Comparison of ENCODE assay signal across 8 cellular contexts in genomic region chr9:134066923-134067851, GRCh38. TPM values are rescaled to one million over a fixed set of nuclear protein-coding genes. Genes with fewer than 3 reads are reported as not detected.
DNase-seq lines count a peak whose midpoint lies in the region; ATAC-seq and TF ChIP-seq lines count a peak whose summit lies in the region.

No MANE protein-coding gene starts in this region.

- H3K4me3 ChIP-seq in DOHH2 (ENCODE audit: low read length) (peak overlapping the region; percentile 91), LNCaP clone FGC (ENCODE audit: low read depth, low read length) (peak overlapping the region; percentile 88), esophagus squamous epithelium (peak overlapping the region; percentile 59 to 99 (median 92))

- peaks cover 50% of the 10 kb centered on the region for H3K79me2 ChIP-seq in DOHH2 (ENCODE audit: control insufficient read depth, low read length)

- no peaks in the 10 kb centered on the region for H3K36me3 Mint-ChIP-seq in nephron (ENCODE audit: low read depth)

- WGBS in esophagus squamous epithelium, 2 donors: 2 to 3% methylated on average over 6 to 25 of the region's 125 CpGs

- peak overlapping the region; percentile 56 for H3K27ac ChIP-seq in DOHH2 (ENCODE audit: low read depth, low read length)
- peak overlapping the region; percentile 78 to 100 (median 94) for H3K27ac ChIP-seq in esophagus squamous epithelium

- DNase-seq in LNCaP clone FGC (ENCODE audit: low read depth): no peak
- DNase-seq in activated CD8-positive, alpha-beta memory T cell treated with anti-CD3 and anti-CD28 coated beads, Interleukin-2, amount 50 U/mL, for 48 hours: peak; percentile 71
- no peak for DNase-seq in esophagus squamous epithelium (lab: John Stamatoyannopoulos, UW)
- DNase-seq in NCI-H2107 treated with DMSO at 0.1 percent for 48 hours (lab: John Stamatoyannopoulos, UW; ENCODE audit: unreplicated experiment): no peak

- H3K9me3 Mint-ChIP-seq in nephron: peaks cover 5% of the 10 kb centered on the region

- TF ChIP-seq CTCF in DOHH2 (IDR thresholded peaks at IDR 0.05; ENCODE audit: low read depth, low read length, poor library complexity, severe bottlenecking) (no peak), LNCaP clone FGC (IDR thresholded peaks at IDR 0.05; ENCODE audit: control insufficient read depth, extremely low read depth, insufficient read depth) (no peak), esophagus squamous epithelium (IDR thresholded peaks at IDR 0.05) (no peak), nephron (IDR thresholded peaks at IDR 0.05; ENCODE audit: unreplicated experiment in 3 of 3) (no peak)

- H3K4me1 Mint-ChIP-seq in nephron: peaks cover 36% of the 10 kb centered on the region

- H4K20me1 ChIP-seq in DOHH2 (ENCODE audit: control insufficient read depth, insufficient read depth, low read depth, low read length): peaks cover 7% of the 10 kb centered on the region

- peaks cover 25% of the 10 kb centered on the region for H3K27me3 Mint-ChIP-seq in nephron (ENCODE audit: low read depth)

- peak overlapping the region; percentile 92 to 96 (median 94) for H3K4me3 Mint-ChIP-seq in nephron

- peaks cover 20% of the 10 kb centered on the region for H3K4me1 ChIP-seq in DOHH2 (ENCODE audit: control insufficient read depth, low read length)
- H3K4me1 ChIP-seq in esophagus squamous epithelium: peaks cover 26 to 59% (median 32%) of the 10 kb centered on the region in 3 donors

- H3K36me3 ChIP-seq in DOHH2 (ENCODE audit: control insufficient read depth, low read length) (peaks cover 7% of the 10 kb centered on the region), esophagus squamous epithelium (no peaks in the 10 kb centered on the region)

- intact Hi-C loops in esophagus squamous epithelium (cut with DNase I): no loop called here

- no peaks in the 10 kb centered on the region for H3F3A ChIP-seq in DOHH2 (ENCODE audit: control insufficient read depth, insufficient read depth)

- H3K27ac Mint-ChIP-seq in nephron: peak overlapping the region; percentile 92 to 98 (median 97)

- peak; percentile 21 for ATAC-seq in GM21529 (IDR thresholded peaks at IDR 0.05; ENCODE audit: unreplicated experiment)
- ATAC-seq in HG02763 (IDR thresholded peaks at IDR 0.05; ENCODE audit: unreplicated experiment): no peak

- H3K4me2 ChIP-seq in DOHH2 (ENCODE audit: low read length): peak overlapping the region; percentile 91

- H3K9me3 ChIP-seq in DOHH2 (ENCODE audit: control insufficient read depth, insufficient read depth, low read length) (no peaks in the 10 kb centered on the region), esophagus squamous epithelium (no peaks in the 10 kb centered on the region)

- H3K9me2 ChIP-seq in DOHH2 (replicated peaks; ENCODE audit: control insufficient read depth, low read length): no peaks in the 10 kb centered on the region

- TF ChIP-seq POLR2A in esophagus squamous epithelium (IDR thresholded peaks at IDR 0.05): no peak

- H3K27me3 ChIP-seq in DOHH2 (ENCODE audit: control insufficient read depth, low read length): peaks cover 27% of the 10 kb centered on the region
- peaks cover 0 to 20% (median 0%) of the 10 kb centered on the region in 4 donors for H3K27me3 ChIP-seq in esophagus squamous epithelium

RNA-seq across cellular contexts. Expression of gene BRD3, which starts 0.6 kb away (rescaled TPM):
- total RNA-seq in esophagus squamous epithelium: 10 to 100 TPM in 2 of 4 donors, 1 to 10 TPM in 2; 7.2 to 23.7 (median 9.4) TPM

RNA-seq across cellular contexts. Expression of gene BRD3OS, which starts 41.9 kb away (rescaled TPM):
- 1 to 10 TPM; 1.8 to 6.2 (median 4.3) TPM for total RNA-seq in esophagus squamous epithelium
